ENCODE assay signal across 8 cellular contexts in the genomic region with DNA sequence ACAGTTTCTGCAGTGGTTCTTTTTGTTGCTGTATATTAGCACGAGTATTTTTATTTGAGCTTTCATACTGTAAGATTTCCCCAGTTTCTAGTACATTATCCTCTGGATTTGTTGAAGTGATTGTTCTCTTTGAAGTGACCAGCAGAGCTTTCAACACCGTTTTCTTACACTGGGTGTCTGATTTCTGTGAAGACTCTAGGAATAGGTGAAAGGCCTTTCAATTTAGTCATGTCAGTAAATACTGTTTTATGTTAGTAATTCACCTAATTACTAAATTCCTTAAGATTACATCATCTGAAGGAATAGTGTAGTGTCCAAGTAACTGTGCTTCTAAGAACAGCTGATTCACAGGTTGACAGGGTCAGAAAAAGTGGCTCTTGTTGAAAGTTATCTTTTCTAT. TPM values are rescaled to one million over a fixed set of nuclear protein-coding genes. Genes with fewer than 3 reads are reported as not detected.
A peak's percentile ranks its signal among the peaks of the same experiment; 100 is the strongest.
DNase-seq lines count a peak whose midpoint lies in the region; ATAC-seq and TF ChIP-seq lines count a peak whose summit lies in the region.

No MANE protein-coding gene starts in this region.

- no peaks in the 10 kb centered on the region for H3K9me3 ChIP-seq in esophagus muscularis mucosa

- peaks cover 19 to 59% (median 51%) of the 10 kb centered on the region in 4 donors for H3K4me1 ChIP-seq in esophagus muscularis mucosa

- no peak for TF ChIP-seq EP300 in esophagus muscularis mucosa (IDR thresholded peaks at IDR 0.05)

- H3K27ac ChIP-seq in esophagus muscularis mucosa (replicated peaks in 1 of 4), result peak overlapping the region; percentile 93 to 99 (median 99)

- no peak for TF ChIP-seq POLR2A in esophagus muscularis mucosa (IDR thresholded peaks at IDR 0.05; ENCODE audit: low read depth)

- peak; percentile 27 for DNase-seq in RPMI7951 (ENCODE audit: low read depth)
- DNase-seq in esophagus muscularis mucosa (ENCODE audit: extremely low spot score), result no peak
- peak; percentile 49 for DNase-seq in pons (ENCODE audit: low spot score)
- DNase-seq in NOMO-1 (lab: John Stamatoyannopoulos, UW; ENCODE audit: unreplicated experiment in 2 of 2), result no peak
- no peak for DNase-seq in NCI-H2227 treated with DMSO at 0.1 percent for 48 hours (lab: John Stamatoyannopoulos, UW)

- H3K36me3 ChIP-seq in esophagus muscularis mucosa, result no peaks in the 10 kb centered on the region

- peak overlapping the region; percentile 83; the same call in 1 of the 2 replicates for H3K4me3 ChIP-seq in GM08714 (ENCODE audit: low read length)
- H3K4me3 ChIP-seq in esophagus muscularis mucosa, result peak overlapping the region; percentile 75 to 97 (median 94)

- intact Hi-C loops in esophagus muscularis mucosa (cut with DNase I), result no loop called here

- no peak for ATAC-seq in HG02973 (IDR thresholded peaks at IDR 0.05; ENCODE audit: unreplicated experiment)
- ATAC-seq in GM21619 (IDR thresholded peaks at IDR 0.05; ENCODE audit: unreplicated experiment), result no peak

- TF ChIP-seq CTCF in esophagus muscularis mucosa (IDR thresholded peaks at IDR 0.05), result no peak

- WGBS in esophagus muscularis mucosa, result 8% methylated on average over 2 of the region's 2 CpGs

- H3K27me3 ChIP-seq in esophagus muscularis mucosa, result peaks cover 0 to 2% (median 0%) of the 10 kb centered on the region in 4 donors

RNA-seq across cellular contexts. Expression of a gene that starts 2.3 kb away (rescaled TPM):
- 28.0 and 33.6 TPM in 2 replicates for total RNA-seq in RPMI7951 (2014; rRNA removed; shearing (Covaris generic))
- total RNA-seq in esophagus muscularis mucosa, result 10 to 100 TPM; 61.4 to 92.7 (median 75.8) TPM

Comparison
In these comparisons a context has a peak if more than half of its experiments do, and no peak if none do; other contexts are left out.
1. DNase-seq: peak in RPMI7951 (single experiment) and pons (single experiment); none in esophagus muscularis mucosa (single experiment), NOMO-1 (0 of 2) and NCI-H2227 treated with DMSO at 0.1 percent for 48 hours (single experiment).